In genomic region chr11:39365809-39366436, GRCh38 we compare ENCODE assay signal across 9 cellular contexts.
DNase-seq lines count a peak whose midpoint lies in the region; ATAC-seq and TF ChIP-seq lines count a peak whose summit lies in the region.
"Had no signal": no experiment of that assay in that cellular context is flagged by ENCODE, and none has a peak within 500 bp of the region (broad histone marks: within the 10 kb centered on the region; RNA-seq: fewer than 3 reads in every experiment).

No MANE protein-coding gene starts in this region.

- H3K36me3 Mint-ChIP-seq in natural killer cell treated with Interleukin-12 subunit alpha and Interleukin-12 subunit beta and Interleukin-15 and Interleukin-18, amount 100 ng/mL, for 72 hours, result no peaks in the 10 kb centered on the region
- H3K36me3 Mint-ChIP-seq in activated T-cell treated with anti-CD3 and anti-CD28 coated beads, Interleukin-2, amount 50 U/mL, for 4 hours (ENCODE audit: insufficient read depth), result no peaks in the 10 kb centered on the region

- no peaks in the 10 kb centered on the region for H3K27me3 Mint-ChIP-seq in natural killer cell treated with Interleukin-12 subunit alpha and Interleukin-12 subunit beta and Interleukin-15 and Interleukin-18, amount 100 ng/mL, for 72 hours
- no peaks in the 10 kb centered on the region for H3K27me3 Mint-ChIP-seq in activated T-cell treated with anti-CD3 and anti-CD28 coated beads, Interleukin-2, amount 50 U/mL, for 4 hours (ENCODE audit: low read depth)

- H3K4me1 Mint-ChIP-seq in natural killer cell treated with Interleukin-12 subunit alpha and Interleukin-12 subunit beta and Interleukin-15 and Interleukin-18, amount 100 ng/mL, for 72 hours (ENCODE audit: low read depth in 2 of 2), result peaks cover 23 to 32% of the 10 kb centered on the region in 2 donors
- peaks cover 33% of the 10 kb centered on the region for H3K4me1 Mint-ChIP-seq in activated T-cell treated with anti-CD3 and anti-CD28 coated beads, Interleukin-2, amount 50 U/mL, for 4 hours (ENCODE audit: low read depth)

- H3K4me3 Mint-ChIP-seq in natural killer cell treated with Interleukin-12 subunit alpha and Interleukin-12 subunit beta and Interleukin-15 and Interleukin-18, amount 100 ng/mL, for 72 hours, result peak overlapping the region; percentile 2
- H3K4me3 Mint-ChIP-seq in activated T-cell treated with anti-CD3 and anti-CD28 coated beads, Interleukin-2, amount 50 U/mL, for 4 hours, result no peak overlapping the region

- in situ Hi-C loops in astrocyte of the spinal cord (cut with HindIII; ENCODE audit: low sequenced_read_pairs), result no loop called here

- peak; percentile 3 for DNase-seq in DMS53 treated with DMSO at 0.1 percent for 48 hours (lab: John Stamatoyannopoulos, UW; ENCODE audit: unreplicated experiment)
- peak; percentile 27 for DNase-seq in NB4 (ENCODE audit: low read depth)
- DNase-seq in astrocyte of the spinal cord (ENCODE audit: low read depth, low spot score), result peak; percentile 17
- no peak for DNase-seq in natural killer cell treated with Interleukin-12 subunit alpha and Interleukin-12 subunit beta and Interleukin-15 and Interleukin-18, amount 100 ng/mL, for 72 hours (ENCODE audit: low spot score)
- DNase-seq in stimulated activated CD4-positive, alpha-beta T cell treated with anti-CD3 and anti-CD28 coated beads, Interleukin-1b, Interleukin-23, amount 100 ng/mL, for 48 hours, result no peak
- DNase-seq in activated T-cell treated with anti-CD3 and anti-CD28 coated beads, Interleukin-2, amount 50 U/mL, for 4 hours, result no peak
- DNase-seq: activated CD8-positive, alpha-beta memory T cell treated with anti-CD3 and anti-CD28 coated beads, Interleukin-2, amount 50 U/mL, for 4 hours had no signal

- no peaks in the 10 kb centered on the region for H3K9me3 Mint-ChIP-seq in natural killer cell treated with Interleukin-12 subunit alpha and Interleukin-12 subunit beta and Interleukin-15 and Interleukin-18, amount 100 ng/mL, for 72 hours
- H3K9me3 Mint-ChIP-seq in activated T-cell treated with anti-CD3 and anti-CD28 coated beads, Interleukin-2, amount 50 U/mL, for 4 hours, result no peaks in the 10 kb centered on the region

- H3K4me3 ChIP-seq in NB4 (ENCODE audit: low read depth, low read length), result no peak overlapping the region
- H3K4me3 ChIP-seq in astrocyte of the spinal cord (ENCODE audit: low read depth, low read length), result no peak overlapping the region

- TF ChIP-seq CTCF in NB4 (IDR thresholded peaks at IDR 0.05; ENCODE audit: low read depth, low read length) (no peak), astrocyte of the spinal cord (IDR thresholded peaks at IDR 0.05; ENCODE audit: low read depth, low read length) (no peak)

- H3K27ac Mint-ChIP-seq in natural killer cell treated with Interleukin-12 subunit alpha and Interleukin-12 subunit beta and Interleukin-15 and Interleukin-18, amount 100 ng/mL, for 72 hours, result no peak overlapping the region

- no peak for TF ChIP-seq POLR2A in NB4 (IDR thresholded peaks at IDR 0.05; ENCODE audit: extremely low read depth, insufficient read length)

- ATAC-seq in natural killer cell treated with Interleukin-12 subunit alpha and Interleukin-12 subunit beta and Interleukin-15 and Interleukin-18, amount 100 ng/mL, for 72 hours, result peak in 1 of 2 donors; percentile 55
- ATAC-seq in HG02884 (IDR thresholded peaks at IDR 0.05; ENCODE audit: unreplicated experiment) (no peak), GM19455 (IDR thresholded peaks at IDR 0.05; ENCODE audit: unreplicated experiment) (no peak)
- no peak for ATAC-seq in activated T-cell treated with anti-CD3 and anti-CD28 coated beads, Interleukin-2, amount 50 U/mL, for 4 hours

Comparison
In these comparisons a context has a peak if more than half of its experiments do, and no peak if none do; other contexts are left out.
1. DNase-seq: peak in DMS53 treated with DMSO at 0.1 percent for 48 hours (single experiment), NB4 (single experiment) and astrocyte of the spinal cord (single experiment); none in natural killer cell treated with Interleukin-12 subunit alpha and Interleukin-12 subunit beta and Interleukin-15 and Interleukin-18, amount 100 ng/mL, for 72 hours (single experiment), stimulated activated CD4-positive, alpha-beta T cell treated with anti-CD3 and anti-CD28 coated beads, Interleukin-1b, Interleukin-23, amount 100 ng/mL, for 48 hours (single experiment) and activated T-cell treated with anti-CD3 and anti-CD28 coated beads, Interleukin-2, amount 50 U/mL, for 4 hours (single experiment).